Comparison of ENCODE assay signal across 28 cellular contexts in the genomic region with DNA sequence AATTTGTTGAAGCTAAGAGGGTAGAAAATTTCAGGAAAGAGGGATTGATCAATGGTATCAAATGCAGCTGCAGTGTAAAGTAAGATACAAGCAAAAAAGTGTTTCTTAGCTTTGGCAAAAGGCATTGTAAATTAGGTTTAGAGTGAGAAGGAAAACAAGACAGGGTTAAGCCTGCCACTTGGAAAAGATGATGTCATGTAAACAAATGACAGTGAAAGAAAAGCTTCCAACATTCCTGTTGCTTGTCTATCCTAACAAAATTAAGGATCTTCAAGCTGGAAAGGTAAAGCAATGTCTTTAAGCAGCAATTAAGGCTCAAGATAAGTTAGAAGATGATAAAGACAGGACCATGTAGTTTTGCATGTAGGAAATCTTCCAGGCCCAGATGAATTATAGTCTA.
"Had no signal": no experiment of that assay in that cellular context is flagged by ENCODE, and none has a peak within 500 bp of the region (broad histone marks: within the 10 kb centered on the region; RNA-seq: fewer than 3 reads in every experiment).

No MANE protein-coding gene starts in this region.

- H3K27ac ChIP-seq: ascending aorta, cardiac muscle cell, coronary artery, heart left ventricle, left lung, lower lobe of right lung, pancreas, upper lobe of left lung, vagina, WERI-Rb-1 had no signal

- DNase-seq: activated CD4-positive, alpha-beta memory T cell treated with anti-CD3 and anti-CD28 coated beads for 36 hours; activated CD4-positive, alpha-beta T cell treated with anti-CD3 and anti-CD28 coated beads for 48 hours; activated CD8-positive, alpha-beta memory T cell treated with anti-CD3 and anti-CD28 coated beads, Interleukin-2, amount 50 U/mL, for 4 hours; activated effector memory CD4-positive, alpha-beta T cell treated with anti-CD3 and anti-CD28 coated beads, Interleukin-2, amount 50 U/mL, for 16 hours; activated naive CD4-positive, alpha-beta T cell treated with anti-CD3 and anti-CD28 coated beads for 36 hours; activated naive CD8-positive, alpha-beta T cell treated with anti-CD3 and anti-CD28 coated beads, Interleukin-2, amount 10 ng/mL, durations not matched to agents 7 days and 5 days; activated T-cell treated with anti-CD3 and anti-CD28 coated beads, Interleukin-2, amount 50 U/mL, for 1 hour; cerebellar nuclear complex; effector memory CD8-positive, alpha-beta T cell; heart left ventricle; immature natural killer cell; left lung; lower lobe of right lung; naive B cell; nephron progenitor cell; pancreas; right cardiac atrium; stimulated activated CD4-positive, alpha-beta T cell treated with anti-CD3 and anti-CD28 coated beads, Interleukin-2, amount 100 ng/mL, for 48 hours; stimulated activated naive CD8-positive, alpha-beta T cell treated with anti-CD3 and anti-CD28 coated beads, Interleukin-15, Interleukin-2, amounts not matched to agents 100 U/mL and 50 U/mL, for 24 hours; SW 1271; T-helper 17 cell; T1000; upper lobe of left lung; WERI-Rb-1 had no signal

- H3K36me3 ChIP-seq: ascending aorta, cardiac muscle cell, heart left ventricle, left lung, lower lobe of right lung, pancreas, upper lobe of left lung, vagina, WERI-Rb-1 had no signal

- H3K4me1 ChIP-seq: ascending aorta, heart left ventricle, left lung, lower lobe of right lung, pancreas, upper lobe of left lung, vagina had no signal

- H3K27me3 ChIP-seq: ascending aorta, cardiac muscle cell, heart left ventricle, left lung, pancreas, upper lobe of left lung, vagina had no signal

- H3K4me3 ChIP-seq: ascending aorta, cardiac muscle cell, coronary artery, heart left ventricle, left lung, lower lobe of right lung, pancreas, upper lobe of left lung, vagina had no signal
